19 cellular contexts compared by ENCODE assay signal in genomic region chr19:15259900-15260299, GRCh38. TPM values are rescaled to one million over a fixed set of nuclear protein-coding genes. Genes with fewer than 3 reads are reported as not detected.
DNase-seq lines count a peak whose midpoint lies in the region; TF ChIP-seq lines count a peak whose summit lies in the region.
"Had no signal": no experiment of that assay in that cellular context is flagged by ENCODE, and none has a peak within 500 bp of the region (broad histone marks: within the 10 kb centered on the region; RNA-seq: fewer than 3 reads in every experiment).

No MANE protein-coding gene starts in this region.

- H3K36me3 ChIP-seq in KMS-11 (ENCODE audit: insufficient read depth) = peaks cover 5% of the 10 kb centered on the region; the same call in 1 of the 2 replicates
- peaks cover 68 to 83% of the 10 kb centered on the region in 2 donors for H3K36me3 ChIP-seq in stomach smooth muscle (ENCODE audit: control insufficient read depth in 2 of 2, insufficient read depth in 2 of 2, low read length in 2 of 2)
- no peaks in the 10 kb centered on the region for H3K36me3 ChIP-seq in uterus

- CTCF ChIA-PET in activated naive CD4-positive, alpha-beta T cell treated with anti-CD3 and anti-CD28 coated beads, Interleukin-2, amount 10 ng/mL, durations not matched to agents 7 days and 5 days (lab: Charles Lee) = interaction anchor here (1.6 to 2.0 kb wide), 2 partner anchors 11 to 29 kb away, joined by 4 read pairs; no protein-coding TSS in a partner anchor

- H3K36me3 Mint-ChIP-seq in activated T-cell treated with anti-CD3 and anti-CD28 coated beads, Interleukin-2, amount 50 U/mL, for 24 hours (ENCODE audit: low read depth) = peaks cover 96% of the 10 kb centered on the region
- peaks cover 62% of the 10 kb centered on the region for H3K36me3 Mint-ChIP-seq in activated naive CD4-positive, alpha-beta T cell treated with anti-CD3 and anti-CD28 coated beads, Interleukin-2, amount 10 ng/mL, durations not matched to agents 7 days and 5 days

- no peak for TF ChIP-seq POLR2A in uterus (IDR thresholded peaks at IDR 0.05)

- H3K79me2 ChIP-seq in KMS-11 (ENCODE audit: insufficient read depth, low read depth) = peaks cover 26% of the 10 kb centered on the region; the same call in 1 of the 2 replicates

- H3K9me3 Mint-ChIP-seq in activated T-cell treated with anti-CD3 and anti-CD28 coated beads, Interleukin-2, amount 50 U/mL, for 24 hours = no peaks in the 10 kb centered on the region
- H3K9me3 Mint-ChIP-seq in activated naive CD4-positive, alpha-beta T cell treated with anti-CD3 and anti-CD28 coated beads, Interleukin-2, amount 10 ng/mL, durations not matched to agents 7 days and 5 days = no peaks in the 10 kb centered on the region
- H3K9me3 Mint-ChIP-seq: CD14-positive monocyte had no signal

- peaks cover 4% of the 10 kb centered on the region for H4K20me1 ChIP-seq in KMS-11 (ENCODE audit: insufficient read depth)

- intact Hi-C loops in uterus (cut with DNase I; ENCODE audit: low total_unique reads) = loop anchor here (10.0 kb wide), 2 partner anchors 65 kb away; no protein-coding TSS in a partner anchor

- H3K4me2 ChIP-seq in KMS-11 = peak overlapping the region; percentile 22; the same call in 1 of the 2 replicates

- peak overlapping the region; percentile 40 for H3K27ac Mint-ChIP-seq in activated T-cell treated with anti-CD3 and anti-CD28 coated beads, Interleukin-2, amount 50 U/mL, for 24 hours
- no peak overlapping the region for H3K27ac Mint-ChIP-seq in activated naive CD4-positive, alpha-beta T cell treated with anti-CD3 and anti-CD28 coated beads, Interleukin-2, amount 10 ng/mL, durations not matched to agents 7 days and 5 days

- H3K4me1 ChIP-seq in KMS-11 (ENCODE audit: low read depth, poor library complexity, severe bottlenecking) = peaks cover 39% of the 10 kb centered on the region
- H3K4me1 ChIP-seq in stomach smooth muscle (ENCODE audit: control insufficient read depth, insufficient read depth, low read length) = peaks cover 16% of the 10 kb centered on the region
- peaks cover 6 to 14% of the 10 kb centered on the region in 2 donors for H3K4me1 ChIP-seq in uterus

- H3K4me1 Mint-ChIP-seq in activated T-cell treated with anti-CD3 and anti-CD28 coated beads, Interleukin-2, amount 50 U/mL, for 24 hours (ENCODE audit: low read depth) = no peaks in the 10 kb centered on the region
- no peaks in the 10 kb centered on the region for H3K4me1 Mint-ChIP-seq in activated naive CD4-positive, alpha-beta T cell treated with anti-CD3 and anti-CD28 coated beads, Interleukin-2, amount 10 ng/mL, durations not matched to agents 7 days and 5 days
- H3K4me1 Mint-ChIP-seq: CD14-positive monocyte had no signal

- peak overlapping the region; percentile 42; the same call in 1 of the 2 replicates for H3K27ac ChIP-seq in KMS-11
- H3K27ac ChIP-seq in stomach smooth muscle (ENCODE audit: low read length) = no peak overlapping the region
- H3K27ac ChIP-seq in uterus = no peak overlapping the region
- H3K27ac ChIP-seq: 22Rv1 had no signal

- H3K9me3 ChIP-seq in stomach smooth muscle (ENCODE audit: control insufficient read depth in 2 of 2, low read length in 2 of 2) = no peaks in the 10 kb centered on the region
- H3K9me3 ChIP-seq in uterus = no peaks in the 10 kb centered on the region

- no peak overlapping the region for H3K4me3 Mint-ChIP-seq in activated T-cell treated with anti-CD3 and anti-CD28 coated beads, Interleukin-2, amount 50 U/mL, for 24 hours
- H3K4me3 Mint-ChIP-seq in activated naive CD4-positive, alpha-beta T cell treated with anti-CD3 and anti-CD28 coated beads, Interleukin-2, amount 10 ng/mL, durations not matched to agents 7 days and 5 days = no peak overlapping the region
- H3K4me3 Mint-ChIP-seq: CD14-positive monocyte had no signal

- TF ChIP-seq CTCF in KMS-11 (conservative IDR thresholded peaks at IDR 0.05; ENCODE audit: low read depth, low read length) = no peak
- TF ChIP-seq CTCF in uterus (IDR thresholded peaks at IDR 0.05) = no peak

- DNase-seq in activated T-cell treated with anti-CD3 and anti-CD28 coated beads, Interleukin-2, amount 50 U/mL, for 24 hours = no peak
- DNase-seq in activated T-cell treated with anti-CD3 and anti-CD28 coated beads for 4 hours = no peak
- peak; percentile 17 for DNase-seq in kidney glomerular epithelial cell (lab: John Stamatoyannopoulos, UW)
- DNase-seq in uterus = no peak
- no peak for DNase-seq in CD1c-positive myeloid dendritic cell (ENCODE audit: extremely low spot score)
- DNase-seq in activated naive CD4-positive, alpha-beta T cell treated with anti-CD3 and anti-CD28 coated beads, Interleukin-2, amount 10 ng/mL, durations not matched to agents 7 days and 5 days = no peak
- DNase-seq: ACHN, EL, GF-D8, IMR-90, NCI-H1694, NCI-H2081 treated with DMSO at 0.1 percent for 48 hours, NCI-H446, NCI-H526, SHP77 had no signal

- H2AFZ ChIP-seq in KMS-11 (ENCODE audit: low read depth) = no peak overlapping the region

- H3K27me3 Mint-ChIP-seq in activated T-cell treated with anti-CD3 and anti-CD28 coated beads, Interleukin-2, amount 50 U/mL, for 24 hours = no peaks in the 10 kb centered on the region
- no peaks in the 10 kb centered on the region for H3K27me3 Mint-ChIP-seq in activated naive CD4-positive, alpha-beta T cell treated with anti-CD3 and anti-CD28 coated beads, Interleukin-2, amount 10 ng/mL, durations not matched to agents 7 days and 5 days

- H3K9ac ChIP-seq in KMS-11 (no peak overlapping the region), stomach smooth muscle (ENCODE audit: low read length in 2 of 2) (peak overlapping the region; percentile 6 to 13)

- H3K4me3 ChIP-seq in KMS-11 (IDR thresholded peaks at IDR 0.05; ENCODE audit: insufficient read depth, low read depth, low read length) (no peak overlapping the region), stomach smooth muscle (ENCODE audit: low read length in 2 of 2) (no peak overlapping the region), uterus (no peak overlapping the region)

- H3K27me3 ChIP-seq in KMS-11 (ENCODE audit: insufficient read depth, low read depth) (no peaks in the 10 kb centered on the region), stomach smooth muscle (ENCODE audit: control insufficient read depth in 1 of 2, insufficient read depth in 2 of 2, low read length in 2 of 2) (no peaks in the 10 kb centered on the region), uterus (no peaks in the 10 kb centered on the region)

RNA-seq across cellular contexts. Expression of gene EPHX3, which starts 27.7 kb away (rescaled TPM):
- total RNA-seq in uterus = under 1 TPM in 2 of 4 donors, not detected in 2; 0.35 to 0.64 TPM

RNA-seq across cellular contexts. Expression of gene NOTCH3, which starts 59.1 kb away (rescaled TPM):
- 100 to 1,000 TPM in 2 of 4 donors, 10 to 100 TPM in 1, 1 to 10 TPM in 1; 9.4 to 166 (median 96.9) TPM for total RNA-seq in uterus
